Comparison of ENCODE assay signal across 14 cellular contexts in the genomic region with DNA sequence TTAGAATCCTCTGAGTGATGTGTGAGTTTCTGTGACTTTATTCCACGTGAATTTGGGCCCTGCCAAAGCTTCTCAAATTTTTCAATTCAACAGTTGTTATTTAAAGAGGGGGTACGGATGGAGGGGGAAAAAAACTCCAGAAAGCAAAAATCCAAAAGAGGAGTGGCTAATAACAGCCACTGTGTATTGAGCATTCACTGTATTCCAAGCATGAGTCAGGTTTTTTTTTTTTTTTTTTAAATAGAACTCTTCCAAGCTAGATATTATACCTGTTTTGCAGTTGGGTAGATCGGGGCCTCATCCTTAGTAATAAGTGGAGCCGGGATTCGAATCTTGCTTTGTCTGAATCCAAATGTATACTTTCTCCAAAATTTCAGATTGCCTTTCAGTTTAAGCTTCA. TPM values are rescaled to one million over a fixed set of nuclear protein-coding genes. Genes with fewer than 3 reads are reported as not detected.
DNase-seq lines count a peak whose midpoint lies in the region; ATAC-seq and TF ChIP-seq lines count a peak whose summit lies in the region.
"Had no signal": no experiment of that assay in that cellular context is flagged by ENCODE, and none has a peak within 500 bp of the region (broad histone marks: within the 10 kb centered on the region; RNA-seq: fewer than 3 reads in every experiment).

No MANE protein-coding gene starts in this region.

- CTCF ChIA-PET in CD8-positive, alpha-beta T cell (lab: Charles Lee), result interaction anchor here (0.7 to 4.3 kb wide), 9 partner anchors 14 to 135 kb away, joined by 3 to 26 read pairs (median 5); no protein-coding TSS in a partner anchor
- CTCF ChIA-PET in activated CD4-positive, alpha-beta memory T cell treated with anti-CD3 and anti-CD28 coated beads, Interleukin-2, amount 10 ng/mL, durations not matched to agents 7 days and 5 days (lab: Charles Lee), result interaction anchor here (0.7 to 2.8 kb wide), 7 partner anchors 10 to 391 kb away, joined by 3 to 13 read pairs (median 3); no protein-coding TSS in a partner anchor

- H3K27ac Mint-ChIP-seq in CD8-positive, alpha-beta T cell, result peak overlapping the region; percentile 100
- H3K27ac Mint-ChIP-seq in H9, result peak overlapping the region in 2 of 3 experiments; percentile 14 to 63; a peak in 2 of 7 replicates
- peak overlapping the region; percentile 99 for H3K27ac Mint-ChIP-seq in activated CD4-positive, alpha-beta memory T cell treated with anti-CD3 and anti-CD28 coated beads, Interleukin-2, amount 10 ng/mL, durations not matched to agents 7 days and 5 days
- peak overlapping the region; percentile 94 to 100 (median 99) for H3K27ac Mint-ChIP-seq in naive thymus-derived CD8-positive, alpha-beta T cell
- H3K27ac Mint-ChIP-seq in endothelial cell (ENCODE audit: unreplicated experiment), result no peak overlapping the region

- H3K79me1 ChIP-seq in H9 (ENCODE audit: insufficient read depth, low read depth, low read length, poor library complexity, severe bottlenecking), result no peaks in the 10 kb centered on the region

- POLR2A ChIA-PET in CD8-positive, alpha-beta T cell (lab: Charles Lee), result interaction anchor here (0.6 to 12.4 kb wide), 13 partner anchors 9 to 238 kb away, joined by 3 to 207 read pairs (median 6); no protein-coding TSS in a partner anchor
- POLR2A ChIA-PET in activated CD4-positive, alpha-beta memory T cell treated with anti-CD3 and anti-CD28 coated beads, Interleukin-2, amount 10 ng/mL, durations not matched to agents 7 days and 5 days (lab: Charles Lee), result interaction anchor here (0.6 to 10.0 kb wide), 11 partner anchors 7 to 117 kb away, joined by 3 to 135 read pairs (median 8); a partner anchor contains a TSS
- POLR2A ChIA-PET in naive thymus-derived CD8-positive, alpha-beta T cell (lab: Charles Lee), result interaction anchor here (0.7 to 4.3 kb wide), 23 partner anchors 9 to 126 kb away, joined by 3 to 37 read pairs (median 6); no protein-coding TSS in a partner anchor

- H2BK12ac ChIP-seq in H9 (ENCODE audit: insufficient read length, low read depth, low read length), result no peak overlapping the region

- no peak overlapping the region for H3K56ac ChIP-seq in H9 (ENCODE audit: insufficient read length, low read depth, low read length)

- H3K36me3 ChIP-seq in CD8-positive, alpha-beta T cell (ENCODE audit: insufficient read depth, low read length), result no peaks in the 10 kb centered on the region

- H2BK20ac ChIP-seq in H9 (ENCODE audit: low read depth, low read length, poor library complexity, severe bottlenecking), result no peak overlapping the region

- H3T11ph ChIP-seq in H9 (ENCODE audit: low read length), result no peak overlapping the region

- no peak overlapping the region for H2BK120ac ChIP-seq in H9 (ENCODE audit: low read depth, low read length, poor library complexity, severe bottlenecking)

- no peaks in the 10 kb centered on the region for H3K23me2 ChIP-seq in H9 (ENCODE audit: insufficient read length, low read depth, low read length, poor library complexity, severe bottlenecking)

- H2AFZ ChIP-seq in H9 (ENCODE audit: low read length), result no peak overlapping the region

- ATAC-seq in CD8-positive, alpha-beta T cell, result no peak
- ATAC-seq in naive thymus-derived CD8-positive, alpha-beta T cell, result no peak
- ATAC-seq in HG02884 (IDR thresholded peaks at IDR 0.05; ENCODE audit: unreplicated experiment), result no peak
- ATAC-seq: right cardiac atrium had no signal

- peak overlapping the region; percentile 60 for H3K27ac ChIP-seq in CD8-positive, alpha-beta T cell (ENCODE audit: low read depth, low read length)
- no peak overlapping the region for H3K27ac ChIP-seq in H9 (ENCODE audit: insufficient read length, low read depth, low read length)

- H4K5ac ChIP-seq in H9 (ENCODE audit: insufficient read length, low read depth, low read length), result no peak overlapping the region

- no peaks in the 10 kb centered on the region for H3K9me3 Mint-ChIP-seq in CD8-positive, alpha-beta T cell
- H3K9me3 Mint-ChIP-seq in H9 (no peaks in the 10 kb centered on the region), endothelial cell (ENCODE audit: unreplicated experiment) (no peaks in the 10 kb centered on the region)
- no peaks in the 10 kb centered on the region for H3K9me3 Mint-ChIP-seq in activated CD4-positive, alpha-beta memory T cell treated with anti-CD3 and anti-CD28 coated beads, Interleukin-2, amount 10 ng/mL, durations not matched to agents 7 days and 5 days
- H3K9me3 Mint-ChIP-seq in naive thymus-derived CD8-positive, alpha-beta T cell, result peaks cover 0 to 2% (median 0%) of the 10 kb centered on the region in 9 donors

- H3K36me3 Mint-ChIP-seq in CD8-positive, alpha-beta T cell, result no peaks in the 10 kb centered on the region
- no peaks in the 10 kb centered on the region for H3K36me3 Mint-ChIP-seq in H9 (ENCODE audit: insufficient read depth in 1 of 3, low read depth in 3 of 3)
- H3K36me3 Mint-ChIP-seq in activated CD4-positive, alpha-beta memory T cell treated with anti-CD3 and anti-CD28 coated beads, Interleukin-2, amount 10 ng/mL, durations not matched to agents 7 days and 5 days (ENCODE audit: low read depth), result no peaks in the 10 kb centered on the region
- peaks cover 0 to 3% (median 0%) of the 10 kb centered on the region in 3 donors for H3K36me3 Mint-ChIP-seq in naive thymus-derived CD8-positive, alpha-beta T cell
- H3K36me3 Mint-ChIP-seq in endothelial cell (ENCODE audit: low read depth, unreplicated experiment), result no peaks in the 10 kb centered on the region

- intact Hi-C loops in CD8-positive, alpha-beta T cell (cut with DNase I, micrococcal nuclease), result loop anchor here (2.0 to 10.0 kb wide), 3 partner anchors 38 to 1526 kb away; a partner anchor contains a TSS

- H3K4ac ChIP-seq in H9 (ENCODE audit: low read depth, low read length), result no peak overlapping the region

- H4K8ac ChIP-seq in H9 (replicated peaks; ENCODE audit: insufficient read length, low read depth, low read length), result no peak overlapping the region

- no peak overlapping the region for H2BK5ac ChIP-seq in H9 (ENCODE audit: insufficient read length, low read length)

- no peak overlapping the region for H3K9ac ChIP-seq in H9 (ENCODE audit: extremely low read depth, insufficient read length, low read length)
- H3K9ac ChIP-seq: SK-N-SH had no signal

- TF ChIP-seq CTCF in CD8-positive, alpha-beta T cell (IDR thresholded peaks at IDR 0.05), result no peak
- TF ChIP-seq CTCF in H9 (conservative IDR thresholded peaks at IDR 0.05) (no peak), endothelial cell (IDR thresholded peaks at IDR 0.05; ENCODE audit: unreplicated experiment) (no peak)

- peaks cover 42% of the 10 kb centered on the region for H3K4me1 ChIP-seq in CD8-positive, alpha-beta T cell (ENCODE audit: insufficient read depth, low read length)
- peaks cover 2% of the 10 kb centered on the region; the same call in 1 of the 2 replicates for H3K4me1 ChIP-seq in H9 (ENCODE audit: insufficient read depth, low read length)

- H3K9me3 ChIP-seq in CD8-positive, alpha-beta T cell (ENCODE audit: low read length), result no peaks in the 10 kb centered on the region
- H3K9me3 ChIP-seq in H9 (ENCODE audit: control insufficient read depth, low read depth, low read length), result no peaks in the 10 kb centered on the region
- H3K9me3 ChIP-seq: SK-N-SH had no signal

- no peak overlapping the region for H3K18ac ChIP-seq in H9 (ENCODE audit: insufficient read length, low read depth, low read length)

- peak overlapping the region; percentile 31 for H3K4me3 ChIP-seq in CD8-positive, alpha-beta T cell (ENCODE audit: low read depth, low read length)

- no peak overlapping the region for H3K23ac ChIP-seq in H9 (ENCODE audit: insufficient read length, low read depth, low read length)

- no peak overlapping the region for H3K4me2 ChIP-seq in H9 (ENCODE audit: insufficient read depth, insufficient read length, low read length)
- H3K4me2 ChIP-seq: SK-N-SH had no signal

- H2AK5ac ChIP-seq in H9 (ENCODE audit: insufficient read length, low read length), result no peak overlapping the region

- no peaks in the 10 kb centered on the region for H3K79me2 ChIP-seq in H9 (ENCODE audit: insufficient read depth, low read length)

- DNase-seq in CD8-positive, alpha-beta T cell, result no peak
- DNase-seq in H9 (no peak), endothelial cell (ENCODE audit: low spot score) (no peak), NCI-H446 (lab: John Stamatoyannopoulos, UW) (no peak)
- DNase-seq in activated CD4-positive, alpha-beta memory T cell treated with anti-CD3 and anti-CD28 coated beads, Interleukin-2, amount 10 ng/mL, durations not matched to agents 7 days and 5 days, result no peak
- no peak for DNase-seq in naive thymus-derived CD8-positive, alpha-beta T cell
- DNase-seq: activated CD4-positive, alpha-beta T cell treated with anti-CD3 and anti-CD28 coated beads for 4 hours; dermis blood vessel endothelial cell; DMS 273 treated with DMSO at 0.1 percent for 48 hours; right cardiac atrium; SK-N-SH had no signal

- no CpG with 5 or more reads among the region's 5 CpGs for WGBS in H9 (ENCODE audit: extremely low coverage, insufficient read length, low lambda C conversion rate)

- H3K27me3 Mint-ChIP-seq in CD8-positive, alpha-beta T cell (ENCODE audit: low read depth), result no peaks in the 10 kb centered on the region
- no peaks in the 10 kb centered on the region for H3K27me3 Mint-ChIP-seq in H9 (ENCODE audit: low read depth)
- H3K27me3 Mint-ChIP-seq in activated CD4-positive, alpha-beta memory T cell treated with anti-CD3 and anti-CD28 coated beads, Interleukin-2, amount 10 ng/mL, durations not matched to agents 7 days and 5 days, result no peaks in the 10 kb centered on the region
- H3K27me3 Mint-ChIP-seq in naive thymus-derived CD8-positive, alpha-beta T cell, result peaks cover 0 to 1% (median 0%) of the 10 kb centered on the region in 5 donors
- H3K27me3 Mint-ChIP-seq in endothelial cell (ENCODE audit: unreplicated experiment), result no peaks in the 10 kb centered on the region

- no peak overlapping the region for H4K91ac ChIP-seq in H9 (ENCODE audit: insufficient read length, low read depth, low read length)

- H2BK15ac ChIP-seq in H9 (ENCODE audit: low read depth, low read length), result no peak overlapping the region

- H3K14ac ChIP-seq in H9 (ENCODE audit: insufficient read depth, low read length), result no peak overlapping the region

- no peaks in the 10 kb centered on the region for H4K20me1 ChIP-seq in H9 (ENCODE audit: control insufficient read depth, insufficient read depth, insufficient read length)

- H3K4me1 Mint-ChIP-seq in CD8-positive, alpha-beta T cell (ENCODE audit: low read depth), result peaks cover 63% of the 10 kb centered on the region
- peaks cover 42 to 53% of the 10 kb centered on the region in 2 experiments for H3K4me1 Mint-ChIP-seq in H9
- H3K4me1 Mint-ChIP-seq in activated CD4-positive, alpha-beta memory T cell treated with anti-CD3 and anti-CD28 coated beads, Interleukin-2, amount 10 ng/mL, durations not matched to agents 7 days and 5 days, result peaks cover 75% of the 10 kb centered on the region
- H3K4me1 Mint-ChIP-seq in naive thymus-derived CD8-positive, alpha-beta T cell, result peaks cover 33 to 84% (median 73%) of the 10 kb centered on the region in 4 donors
- peaks cover 7% of the 10 kb centered on the region for H3K4me1 Mint-ChIP-seq in endothelial cell (ENCODE audit: unreplicated experiment)

- H3K27me3 ChIP-seq in CD8-positive, alpha-beta T cell (ENCODE audit: insufficient read depth, low read length), result no peaks in the 10 kb centered on the region
- no peaks in the 10 kb centered on the region for H3K27me3 ChIP-seq in H9 (ENCODE audit: insufficient read depth, low read length)

- peak overlapping the region; percentile 100 for H3K4me3 Mint-ChIP-seq in CD8-positive, alpha-beta T cell
- H3K4me3 Mint-ChIP-seq in H9, result no peak overlapping the region
- peak overlapping the region; percentile 97 for H3K4me3 Mint-ChIP-seq in activated CD4-positive, alpha-beta memory T cell treated with anti-CD3 and anti-CD28 coated beads, Interleukin-2, amount 10 ng/mL, durations not matched to agents 7 days and 5 days
- H3K4me3 Mint-ChIP-seq in naive thymus-derived CD8-positive, alpha-beta T cell, result peak overlapping the region; percentile 86 to 100 (median 98)
- H3K4me3 Mint-ChIP-seq in endothelial cell (ENCODE audit: unreplicated experiment), result no peak overlapping the region

RNA-seq across cellular contexts. Expression of a gene that starts 6.4 kb away (rescaled TPM):
- total RNA-seq in CD8-positive, alpha-beta T cell, result 100 to 1,000 TPM; 533 to 539 TPM
- total RNA-seq in H9 (2021) (7.1 and 8.2 TPM in 2 replicates), endothelial cell (ENCODE audit: unreplicated experiment) (20.4 TPM)
- 100 to 1,000 TPM; 125 to 126 TPM for total RNA-seq in activated CD4-positive, alpha-beta memory T cell treated with anti-CD3 and anti-CD28 coated beads, Interleukin-2, amount 10 ng/mL, durations not matched to agents 7 days and 5 days
- total RNA-seq in naive thymus-derived CD8-positive, alpha-beta T cell, result 100 to 1,000 TPM; 233 to 249 TPM
- polyA plus RNA-seq in naive thymus-derived CD8-positive, alpha-beta T cell, result 100 to 1,000 TPM; 328 to 416 (median 383) TPM
- total RNA-seq: fibroblast of villous mesenchyme, H4 had no signal
- polyA plus RNA-seq: SK-N-SH had no signal

Comparison
In these comparisons a context has a peak if more than half of its experiments do, and no peak if none do; other contexts are left out.
1. H3K4me3 Mint-ChIP-seq: peak in CD8-positive, alpha-beta T cell (single experiment), activated CD4-positive, alpha-beta memory T cell treated with anti-CD3 and anti-CD28 coated beads, Interleukin-2, amount 10 ng/mL, durations not matched to agents 7 days and 5 days (single experiment) and naive thymus-derived CD8-positive, alpha-beta T cell (10 of 10); none in H9 (0 of 2) and endothelial cell (single experiment).